In genomic region chr6:5672581-5673011, GRCh38 we compare ENCODE assay signal across 9 cellular contexts.
DNase-seq lines count a peak whose midpoint lies in the region; ATAC-seq and TF ChIP-seq lines count a peak whose summit lies in the region.
"Had no signal": no experiment of that assay in that cellular context is flagged by ENCODE, and none has a peak within 500 bp of the region (broad histone marks: within the 10 kb centered on the region; RNA-seq: fewer than 3 reads in every experiment).

No MANE protein-coding gene starts in this region.

- TF ChIP-seq CTCF in CD14-positive monocyte (IDR thresholded peaks at IDR 0.05) = no peak
- no peak for TF ChIP-seq CTCF in mesothelial cell of epicardium (IDR thresholded peaks at IDR 0.05; ENCODE audit: unreplicated experiment)

- peak overlapping the region in 1 of 2 donors; percentile 23 for H3K4me3 Mint-ChIP-seq in CD14-positive monocyte
- H3K4me3 Mint-ChIP-seq in mesothelial cell of epicardium = no peak overlapping the region
- H3K4me3 Mint-ChIP-seq: T-helper 1 cell treated with Interleukin-12 subunit alpha and Interleukin-12 subunit beta and Interleukin-4 antibody, amounts not matched to agents 30 μg/mL and 1 μg/mL, for 36 hours had no signal

- H3K9me3 Mint-ChIP-seq in CD14-positive monocyte (peaks cover 0 to 8% (median 2%) of the 10 kb centered on the region in 7 donors), mesothelial cell of epicardium (no peaks in the 10 kb centered on the region)
- H3K9me3 Mint-ChIP-seq: T-helper 1 cell treated with Interleukin-12 subunit alpha and Interleukin-12 subunit beta and Interleukin-4 antibody, amounts not matched to agents 30 μg/mL and 1 μg/mL, for 36 hours had no signal

- H3K27ac Mint-ChIP-seq in CD14-positive monocyte (peak overlapping the region; percentile 94 to 98 (median 98)), mesothelial cell of epicardium (no peak overlapping the region)
- H3K27ac Mint-ChIP-seq: T-helper 1 cell treated with Interleukin-12 subunit alpha and Interleukin-12 subunit beta and Interleukin-4 antibody, amounts not matched to agents 30 μg/mL and 1 μg/mL, for 36 hours had no signal

- ATAC-seq in GM19395 (IDR thresholded peaks at IDR 0.05; ENCODE audit: unreplicated experiment) = no peak

- H3K27me3 Mint-ChIP-seq in CD14-positive monocyte (ENCODE audit: low read depth in 3 of 3) = peaks cover 0 to 1% (median 0%) of the 10 kb centered on the region in 3 donors
- H3K27me3 Mint-ChIP-seq in mesothelial cell of epicardium (ENCODE audit: low read depth) = no peaks in the 10 kb centered on the region

- H3K36me3 Mint-ChIP-seq in CD14-positive monocyte (peaks cover 6 to 9% of the 10 kb centered on the region in 2 donors), mesothelial cell of epicardium (no peaks in the 10 kb centered on the region)

- intact Hi-C loops in CD14-positive monocyte (cut with micrococcal nuclease) = loop anchor here (5.0 to 10.0 kb wide), 2 partner anchors 50 to 52 kb away; no protein-coding TSS in a partner anchor

- peak; percentile 67 for DNase-seq in CD14-positive monocyte (ENCODE audit: low spot score)
- peak; percentile 7 for DNase-seq in NCI-H460 (ENCODE audit: extremely low read depth, low read depth)
- peak; percentile 46 for DNase-seq in epithelial cell of prostate (ENCODE audit: low read depth, low spot score)
- peak; percentile 65 for DNase-seq in non-pigmented ciliary epithelial cell (ENCODE audit: low read depth)
- no peak for DNase-seq in DMS53 (lab: John Stamatoyannopoulos, UW)
- no peak for DNase-seq in mesothelial cell of epicardium (ENCODE audit: low spot score in 2 of 2, unreplicated experiment in 2 of 2)
- no peak for DNase-seq in cerebellar nuclear complex (lab: John Stamatoyannopoulos, UW)

- peaks cover 47% of the 10 kb centered on the region for H3K4me1 Mint-ChIP-seq in CD14-positive monocyte
- peaks cover 22% of the 10 kb centered on the region for H3K4me1 Mint-ChIP-seq in mesothelial cell of epicardium

- H3K27ac ChIP-seq in epithelial cell of prostate = peak overlapping the region; percentile 82

Comparison
In these comparisons a context has a peak if more than half of its experiments do, and no peak if none do; other contexts are left out.
1. DNase-seq: peak in CD14-positive monocyte (single experiment), NCI-H460 (single experiment), epithelial cell of prostate (single experiment) and non-pigmented ciliary epithelial cell (single experiment); none in DMS53 (single experiment), mesothelial cell of epicardium (0 of 2) and cerebellar nuclear complex (0 of 2).